24 cellular contexts compared by ENCODE assay signal in genomic region chr13:29920018-29920643, GRCh38.
"Had no signal": no experiment of that assay in that cellular context is flagged by ENCODE, and none has a peak within 500 bp of the region (broad histone marks: within the 10 kb centered on the region; RNA-seq: fewer than 3 reads in every experiment).

No MANE protein-coding gene starts in this region.

- H3K4me3 Mint-ChIP-seq: activated B cell treated with CpG ODN at 0.5 μM for 24 hours; activated CD4-positive, alpha-beta T cell treated with anti-CD3 and anti-CD28 coated beads for 36 hours; activated naive CD8-positive, alpha-beta T cell treated with anti-CD3 and anti-CD28 coated beads for 36 hours; activated T-cell treated with anti-CD3 and anti-CD28 coated beads, Interleukin-2, amount 50 U/mL, for 4 hours; central memory CD8-positive, alpha-beta T cell; nephron; stimulated activated naive CD8-positive, alpha-beta T cell treated with anti-CD3 and anti-CD28 coated beads, Interleukin-15, amount 100 ng/mL, for 72 hours; T-helper 1 cell treated with Interleukin-12 subunit alpha and Interleukin-12 subunit beta and Interleukin-4 antibody, amounts not matched to agents 30 μg/mL and 1 μg/mL, for 36 hours had no signal

- H3K27ac ChIP-seq: dorsolateral prefrontal cortex, gastroesophageal sphincter, heart left ventricle, parathyroid adenoma, tibial artery, vagina had no signal

- ATAC-seq: activated CD4-positive, alpha-beta T cell treated with anti-CD3 and anti-CD28 coated beads for 36 hours; activated T-cell treated with anti-CD3 and anti-CD28 coated beads, Interleukin-2, amount 50 U/mL, for 4 hours; gastroesophageal sphincter; heart left ventricle; right cardiac atrium; stimulated activated naive CD8-positive, alpha-beta T cell treated with anti-CD3 and anti-CD28 coated beads, Interleukin-15, amount 100 ng/mL, for 72 hours had no signal

- DNase-seq: activated B cell treated with CpG ODN at 0.5 μM for 24 hours; activated CD4-positive, alpha-beta T cell treated with anti-CD3 and anti-CD28 coated beads for 36 hours; activated CD4-positive, alpha-beta T cell treated with anti-CD3 and anti-CD28 coated beads, Interleukin-2, amount 50 U/mL, for 48 hours; activated CD8-positive, alpha-beta memory T cell treated with anti-CD3 and anti-CD28 coated beads, Interleukin-2, amount 50 U/mL, for 48 hours; activated naive CD4-positive, alpha-beta T cell treated with Interleukin-2 at 50 U/mL for 16 hours; activated naive CD8-positive, alpha-beta T cell treated with anti-CD3 and anti-CD28 coated beads for 36 hours; activated T-cell treated with anti-CD3 and anti-CD28 coated beads, Interleukin-2, amount 50 U/mL, for 4 hours; dorsolateral prefrontal cortex; heart left ventricle; right cardiac atrium; stimulated activated CD4-positive, alpha-beta T cell treated with anti-CD3 and anti-CD28 coated beads, Interleukin-1b, Interleukin-23, amount 100 ng/mL, for 48 hours; stimulated activated naive CD8-positive, alpha-beta T cell treated with anti-CD3 and anti-CD28 coated beads, Interleukin-15, amount 100 ng/mL, for 72 hours; T1000; tibial artery had no signal

- H3K4me3 ChIP-seq: breast epithelium, dorsolateral prefrontal cortex, gastroesophageal sphincter, heart left ventricle, lung, tibial artery, vagina had no signal

- H3K36me3 ChIP-seq: breast epithelium, gastroesophageal sphincter, heart left ventricle, tibial artery, vagina had no signal

- H3K9me3 ChIP-seq: breast epithelium, gastroesophageal sphincter, heart left ventricle, tibial artery, vagina had no signal

- H3K9me3 Mint-ChIP-seq: activated B cell treated with CpG ODN at 0.5 μM for 24 hours; activated naive CD8-positive, alpha-beta T cell treated with anti-CD3 and anti-CD28 coated beads for 36 hours; activated T-cell treated with anti-CD3 and anti-CD28 coated beads, Interleukin-2, amount 50 U/mL, for 4 hours; central memory CD8-positive, alpha-beta T cell; nephron; stimulated activated naive CD8-positive, alpha-beta T cell treated with anti-CD3 and anti-CD28 coated beads, Interleukin-15, amount 100 ng/mL, for 72 hours; T-helper 1 cell treated with Interleukin-12 subunit alpha and Interleukin-12 subunit beta and Interleukin-4 antibody, amounts not matched to agents 30 μg/mL and 1 μg/mL, for 36 hours had no signal

- H3K36me3 Mint-ChIP-seq: activated naive CD8-positive, alpha-beta T cell treated with anti-CD3 and anti-CD28 coated beads for 36 hours had no signal

- H3K4me1 Mint-ChIP-seq: activated B cell treated with CpG ODN at 0.5 μM for 24 hours; activated naive CD8-positive, alpha-beta T cell treated with anti-CD3 and anti-CD28 coated beads for 36 hours had no signal

- H3K27ac Mint-ChIP-seq: activated B cell treated with CpG ODN at 0.5 μM for 24 hours; activated CD4-positive, alpha-beta T cell treated with anti-CD3 and anti-CD28 coated beads for 36 hours; activated naive CD8-positive, alpha-beta T cell treated with anti-CD3 and anti-CD28 coated beads for 36 hours; nephron; stimulated activated naive CD8-positive, alpha-beta T cell treated with anti-CD3 and anti-CD28 coated beads, Interleukin-15, amount 100 ng/mL, for 72 hours; T-helper 1 cell treated with Interleukin-12 subunit alpha and Interleukin-12 subunit beta and Interleukin-4 antibody, amounts not matched to agents 30 μg/mL and 1 μg/mL, for 36 hours had no signal

- H3K9ac ChIP-seq: parathyroid adenoma had no signal

- H3K27me3 ChIP-seq: breast epithelium, dorsolateral prefrontal cortex, gastroesophageal sphincter, heart left ventricle, tibial artery, vagina had no signal

- H3K27me3 Mint-ChIP-seq: activated CD4-positive, alpha-beta T cell treated with anti-CD3 and anti-CD28 coated beads for 36 hours; activated naive CD8-positive, alpha-beta T cell treated with anti-CD3 and anti-CD28 coated beads for 36 hours; central memory CD8-positive, alpha-beta T cell; stimulated activated naive CD8-positive, alpha-beta T cell treated with anti-CD3 and anti-CD28 coated beads, Interleukin-15, amount 100 ng/mL, for 72 hours had no signal

- FAIRE-seq: colon, keratinocyte had no signal
